ENCODE assay signal across 35 cellular contexts in the genomic region with DNA sequence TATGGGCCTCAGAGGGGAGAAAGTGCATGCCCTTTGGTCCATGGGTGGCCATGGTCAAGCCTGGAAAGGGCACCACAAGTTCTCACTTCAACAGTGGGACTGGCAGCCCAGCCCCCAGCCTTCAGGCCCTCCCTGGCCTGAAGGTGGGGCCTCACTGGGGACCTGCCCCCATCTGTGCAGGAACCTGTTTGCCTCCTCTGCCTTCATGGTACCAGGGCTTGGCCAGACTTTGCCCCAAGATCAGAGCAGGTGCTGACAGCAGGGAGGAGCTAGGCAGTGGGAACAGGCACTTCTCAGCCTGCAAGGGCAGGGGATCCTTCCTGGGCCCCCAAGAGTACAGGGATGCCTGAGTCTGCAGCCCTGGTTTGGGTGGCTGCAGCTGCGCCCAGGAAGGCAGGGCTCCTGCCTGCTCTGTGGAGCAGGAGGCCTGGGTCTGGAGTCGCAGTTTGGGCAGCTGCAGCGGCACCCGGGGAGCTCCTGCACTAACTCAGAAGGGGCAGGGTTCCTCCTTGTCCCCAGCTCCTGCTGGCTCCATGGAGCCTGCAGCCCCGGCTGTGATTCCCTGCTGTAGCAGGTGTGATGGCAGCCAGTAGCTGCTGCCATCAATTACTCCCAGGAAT.
"Had no signal": no experiment of that assay in that cellular context is flagged by ENCODE, and none has a peak within 500 bp of the region (broad histone marks: within the 10 kb centered on the region; RNA-seq: fewer than 3 reads in every experiment).

No MANE protein-coding gene starts in this region.

- H3K9me3 Mint-ChIP-seq: WTC11 had no signal

- DNase-seq: activated CD4-positive, alpha-beta memory T cell treated with anti-CD3 and anti-CD28 coated beads for 36 hours; activated CD4-positive, alpha-beta T cell treated with anti-CD3 and anti-CD28 coated beads for 4 hours; activated CD4-positive, alpha-beta T cell treated with anti-CD3 and anti-CD28 coated beads, Interleukin-2, amount 50 U/mL, for 1 hour; activated CD8-positive, alpha-beta memory T cell treated with anti-CD3 and anti-CD28 coated beads, Interleukin-2, amount 50 U/mL, for 4 hours; activated naive CD4-positive, alpha-beta T cell; activated naive CD4-positive, alpha-beta T cell treated with anti-CD3 and anti-CD28 coated beads, Interleukin-2, amount 50 U/mL, for 16 hours; activated naive CD8-positive, alpha-beta T cell treated with anti-CD3 and anti-CD28 coated beads for 36 hours; activated T-cell treated with anti-CD3 and anti-CD28 coated beads for 4 hours; activated T-cell treated with anti-CD3 and anti-CD28 coated beads, Interleukin-2, amount 50 U/mL, for 4 hours; amniotic stem cell; body of pancreas; Kasumi-1; KG1; MG63; NCI-H1048; NCI-H1105 treated with DMSO at 0.1 percent for 48 hours; NCI-H1436; NCI-H1694; NCI-H1930; NCI-H2081 treated with DMSO at 0.1 percent for 48 hours; NCI-H226; NCI-H524 treated with DMSO at 0.1 percent for 48 hours; NK-92 treated with Interleukin-12 subunit alpha and Interleukin-12 subunit beta, amount 100 ng/mL, for 24 hours; PC-3; Peyer's patch; RPMI8226; SHP77 treated with DMSO at 0.1 percent for 48 hours; SK-N-SH had no signal

- H3K4me1 ChIP-seq: body of pancreas, breast epithelium, Peyer's patch, SJSA1 had no signal

- H3K4me3 Mint-ChIP-seq: activated CD4-positive, alpha-beta memory T cell treated with anti-CD3 and anti-CD28 coated beads for 36 hours; activated naive CD8-positive, alpha-beta T cell treated with anti-CD3 and anti-CD28 coated beads for 36 hours; activated T-cell treated with anti-CD3 and anti-CD28 coated beads, Interleukin-2, amount 50 U/mL, for 4 hours; activated T-helper 1 cell treated with anti-CD3 and anti-CD28 coated beads, Interleukin-12 subunit alpha, Interleukin-12 subunit beta, Interleukin-2, Interleukin-4 antibody, amounts not matched to agents 30 ng/mL and 10 ng/mL and 1 ng/mL, durations not matched to agents 14 hours and 24 hours and 36 hours; T-helper 1 cell treated with Interleukin-12 subunit alpha and Interleukin-12 subunit beta and Interleukin-4 antibody, amounts not matched to agents 30 μg/mL and 1 μg/mL, for 36 hours; T-helper 2 cell treated with Interferon-gamma antibody and Interleukin-4, amounts not matched to agents 5 μg/mL and 100 μg/mL, for 36 hours; WTC11 had no signal

- H3K4me2 ChIP-seq: SK-N-SH had no signal

- ATAC-seq: activated CD4-positive, CD25-positive, alpha-beta regulatory T cell treated with anti-CD3 and anti-CD28 coated beads, Interleukin-2, amount 50 U/mL, for 24 hours; activated T-cell treated with anti-CD3 and anti-CD28 coated beads, Interleukin-2, amount 50 U/mL, for 4 hours; body of pancreas; PC-3; WTC11 had no signal

- H3K9ac ChIP-seq: SK-N-SH had no signal

- H3K27me3 Mint-ChIP-seq: activated CD4-positive, alpha-beta memory T cell treated with anti-CD3 and anti-CD28 coated beads for 36 hours; activated naive CD8-positive, alpha-beta T cell treated with anti-CD3 and anti-CD28 coated beads for 36 hours had no signal

- H3K36me3 Mint-ChIP-seq: activated CD4-positive, alpha-beta memory T cell treated with anti-CD3 and anti-CD28 coated beads for 36 hours; activated naive CD8-positive, alpha-beta T cell treated with anti-CD3 and anti-CD28 coated beads for 36 hours; WTC11 had no signal

- H3K27ac ChIP-seq: body of pancreas, breast epithelium, Peyer's patch, SJSA1 had no signal

- H3K27me3 ChIP-seq: body of pancreas, breast epithelium, MG63, Peyer's patch, SJSA1 had no signal

- H3K4me1 Mint-ChIP-seq: activated naive CD8-positive, alpha-beta T cell treated with anti-CD3 and anti-CD28 coated beads for 36 hours; WTC11 had no signal

- H3K27ac Mint-ChIP-seq: activated CD4-positive, alpha-beta memory T cell treated with anti-CD3 and anti-CD28 coated beads for 36 hours; activated naive CD8-positive, alpha-beta T cell treated with anti-CD3 and anti-CD28 coated beads for 36 hours; activated T-helper 1 cell treated with anti-CD3 and anti-CD28 coated beads, Interleukin-12 subunit alpha, Interleukin-12 subunit beta, Interleukin-2, Interleukin-4 antibody, amounts not matched to agents 30 ng/mL and 10 ng/mL and 1 ng/mL, durations not matched to agents 14 hours and 24 hours and 36 hours; T-helper 1 cell treated with Interleukin-12 subunit alpha and Interleukin-12 subunit beta and Interleukin-4 antibody, amounts not matched to agents 30 μg/mL and 1 μg/mL, for 36 hours; T-helper 2 cell treated with Interferon-gamma antibody and Interleukin-4, amounts not matched to agents 5 μg/mL and 100 μg/mL, for 36 hours; WTC11 had no signal

- H3K36me3 ChIP-seq: breast epithelium, MG63, Peyer's patch, SJSA1 had no signal

- H3K9me3 ChIP-seq: body of pancreas, breast epithelium, MG63, SJSA1, SK-N-SH had no signal

- H3K4me3 ChIP-seq: body of pancreas, breast epithelium, MG63, Peyer's patch, SJSA1 had no signal
